24 cellular contexts compared by ENCODE assay signal in the genomic region with DNA sequence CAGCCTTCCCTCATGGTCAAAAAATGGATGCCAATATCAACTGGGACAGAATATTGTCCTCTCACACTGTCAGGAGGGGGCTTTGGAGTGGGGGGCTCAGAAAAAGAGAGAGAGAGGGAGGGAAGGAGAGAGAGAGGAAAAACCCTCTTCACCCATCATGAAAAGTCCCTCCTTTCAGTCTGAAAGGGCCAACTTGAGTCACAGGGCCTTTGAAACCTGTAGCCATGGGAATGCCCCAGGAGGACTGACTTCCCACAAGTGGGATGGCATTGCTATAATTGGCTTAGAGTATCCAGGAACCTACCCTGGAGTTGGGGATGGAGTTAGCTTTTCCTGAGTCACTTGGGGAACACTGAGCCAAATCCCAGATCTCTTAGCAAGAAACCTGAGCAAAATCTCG.
"Had no signal": no experiment of that assay in that cellular context is flagged by ENCODE, and none has a peak within 500 bp of the region (broad histone marks: within the 10 kb centered on the region; RNA-seq: fewer than 3 reads in every experiment).

No MANE protein-coding gene starts in this region.

- H3K9ac ChIP-seq: parathyroid adenoma had no signal

- DNase-seq: effector CD8-positive, alpha-beta T cell; gastrocnemius medialis; head of caudate nucleus; left ventricle myocardium superior; lower lobe of right lung; natural killer cell; stimulated activated CD4-positive, alpha-beta T cell treated with anti-CD3 and anti-CD28 coated beads, Interleukin-12 subunit alpha, Interleukin-12 subunit beta, amount 100 ng/mL, for 4 hours; stimulated activated CD4-positive, alpha-beta T cell treated with anti-CD3 and anti-CD28 coated beads, Interleukin-1b, Interleukin-23, amount 100 ng/mL, for 48 hours; stimulated activated CD4-positive, alpha-beta T cell treated with anti-CD3 and anti-CD28 coated beads, Interleukin-4, amount 100 ng/mL, for 1 hour; stimulated activated CD8-positive, alpha-beta memory T cell treated with anti-CD3 and anti-CD28 coated beads, Interleukin-4, amount 100 ng/mL, for 48 hours; stimulated activated naive CD4-positive, alpha-beta T cell; stomach; thyroid gland; trophoblast cell had no signal

- H3K36me3 ChIP-seq: esophagus muscularis mucosa, gastrocnemius medialis, lower lobe of right lung, thyroid gland, vagina had no signal

- H3K27ac ChIP-seq: esophagus muscularis mucosa, gastrocnemius medialis, lower lobe of right lung, parathyroid adenoma, stomach, thyroid gland, vagina had no signal

- H3K4me1 ChIP-seq: esophagus muscularis mucosa, gastrocnemius medialis, lower lobe of right lung, parathyroid adenoma, stomach, thyroid gland, vagina had no signal

- H3K4me1 Mint-ChIP-seq: natural killer cell had no signal

- H3K4me2 ChIP-seq: smooth muscle cell had no signal

- ATAC-seq: gastrocnemius medialis, left ventricle myocardium superior, lower lobe of right lung, natural killer cell, sciatic nerve had no signal

- H3K9me3 ChIP-seq: esophagus muscularis mucosa, gastrocnemius medialis, thyroid gland, vagina had no signal

- H3K4me3 Mint-ChIP-seq: dendritic cell treated with granulocyte-macrophage colony-stimulating factor and Interleukin-4, amounts not matched to agents 40 ng/mL and 50 ng/mL, for 4 days; natural killer cell had no signal

- H2AFZ ChIP-seq: parathyroid adenoma had no signal

- H3K27me3 Mint-ChIP-seq: progenitor cell of endocrine pancreas had no signal

- H3K4me3 ChIP-seq: esophagus muscularis mucosa, gastrocnemius medialis, lower lobe of right lung, smooth muscle cell, stomach, thyroid gland, vagina had no signal

- H3K27me3 ChIP-seq: esophagus muscularis mucosa, gastrocnemius medialis, stomach, thyroid gland, vagina had no signal

- FAIRE-seq: colon, endothelial cell of umbilical vein, keratinocyte had no signal

- H3K27ac Mint-ChIP-seq: dendritic cell treated with granulocyte-macrophage colony-stimulating factor and Interleukin-4, amounts not matched to agents 40 ng/mL and 50 ng/mL, for 4 days; natural killer cell; progenitor cell of endocrine pancreas had no signal

- H3K79me2 ChIP-seq: parathyroid adenoma had no signal
